In the genomic region with DNA sequence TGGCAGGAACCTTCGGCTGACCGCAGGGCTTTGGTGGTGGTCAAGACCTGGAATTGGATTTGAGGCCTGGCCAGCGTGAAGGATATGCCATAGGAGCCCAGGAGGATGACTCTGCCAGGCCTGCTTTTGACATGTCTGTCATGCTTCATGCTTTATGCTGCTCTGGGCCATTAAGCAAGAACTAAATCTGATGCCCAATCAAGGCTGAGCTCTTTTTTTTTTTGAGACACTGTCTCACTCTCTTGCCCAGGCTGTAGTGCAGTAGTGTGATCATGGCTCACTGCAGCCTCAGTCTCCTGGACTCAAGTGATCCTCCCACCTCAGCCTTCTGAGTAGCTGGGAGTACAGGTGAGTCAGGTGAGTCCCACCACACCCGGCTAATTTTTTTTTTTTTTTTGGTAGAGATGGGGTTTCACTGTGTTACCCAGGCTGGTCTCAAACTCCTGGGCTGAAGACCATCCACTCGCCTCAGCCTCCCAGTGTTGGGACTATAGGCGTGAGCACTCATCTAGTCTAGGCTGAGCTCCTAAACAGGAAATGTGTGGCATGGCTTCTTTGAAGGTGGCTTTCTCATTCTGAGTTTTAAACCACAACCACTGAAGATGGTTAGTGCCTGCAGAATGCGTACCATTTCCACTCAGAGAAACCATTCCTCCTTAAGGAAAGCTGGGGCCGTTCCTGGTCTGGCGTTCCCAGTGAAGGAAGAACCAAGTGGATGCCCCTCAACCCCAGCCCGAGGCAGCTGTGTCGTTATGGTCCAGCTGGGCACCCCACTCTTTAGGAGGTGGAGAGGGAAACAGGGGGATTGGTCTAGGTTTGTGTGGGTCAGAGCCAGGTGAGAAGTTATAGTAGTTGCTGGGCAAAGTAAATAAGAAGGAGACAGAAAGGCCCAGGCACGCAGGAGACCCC, we compare ENCODE assay signal across 1 cellular context.
TF ChIP-seq lines count a peak whose summit lies in the region.

No MANE protein-coding gene starts in this region.

TF ChIP-seq in GM12878, 131 proteins besides CTCF, POLR2A, EP300 and RAD21 (continued from another document and continues in another):
- TF ChIP-seq, protein P1, sequence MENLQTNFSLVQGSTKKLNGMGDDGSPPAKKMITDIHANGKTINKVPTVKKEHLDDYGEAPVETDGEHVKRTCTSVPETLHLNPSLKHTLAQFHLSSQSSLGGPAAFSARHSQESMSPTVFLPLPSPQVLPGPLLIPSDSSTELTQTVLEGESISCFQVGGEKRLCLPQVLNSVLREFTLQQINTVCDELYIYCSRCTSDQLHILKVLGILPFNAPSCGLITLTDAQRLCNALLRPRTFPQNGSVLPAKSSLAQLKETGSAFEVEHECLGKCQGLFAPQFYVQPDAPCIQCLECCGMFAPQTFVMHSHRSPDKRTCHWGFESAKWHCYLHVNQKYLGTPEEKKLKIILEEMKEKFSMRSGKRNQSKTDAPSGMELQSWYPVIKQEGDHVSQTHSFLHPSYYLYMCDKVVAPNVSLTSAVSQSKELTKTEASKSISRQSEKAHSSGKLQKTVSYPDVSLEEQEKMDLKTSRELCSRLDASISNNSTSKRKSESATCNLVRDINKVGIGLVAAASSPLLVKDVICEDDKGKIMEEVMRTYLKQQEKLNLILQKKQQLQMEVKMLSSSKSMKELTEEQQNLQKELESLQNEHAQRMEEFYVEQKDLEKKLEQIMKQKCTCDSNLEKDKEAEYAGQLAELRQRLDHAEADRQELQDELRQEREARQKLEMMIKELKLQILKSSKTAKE (IDR thresholded peaks at IDR 0.05; ENCODE audit: low read depth, poor library complexity, severe bottlenecking), result no peak
- TF ChIP-seq RCOR1 (conservative IDR thresholded peaks at IDR 0.05; ENCODE audit: low read depth, low read length) (no peak; the same call in 1 of the 2 replicates), SMAD5 (IDR thresholded peaks at IDR 0.05; ENCODE audit: low read depth) (no peak), ZBED1 (IDR thresholded peaks at IDR 0.05; ENCODE audit: borderline replicate concordance) (0 out of 2 replicates have a peak, but pooled peaks have one; percentile 34), FOXK2 (IDR thresholded peaks at IDR 0.05) (no peak), RB1 (IDR thresholded peaks at IDR 0.05; ENCODE audit: borderline replicate concordance) (no peak), SREBF2 (IDR thresholded peaks at IDR 0.05; ENCODE audit: low read length) (no peak), NRF1 (conservative IDR thresholded peaks at IDR 0.05; ENCODE audit: low read depth, low read length) (no peak), MYB (IDR thresholded peaks at IDR 0.05; ENCODE audit: borderline replicate concordance, low read depth, low read length) (no peak), BCL11A (IDR thresholded peaks at IDR 0.05; ENCODE audit: low read depth, low read length) (peak; percentile 70; the same call in 1 of the 2 replicates), GABPA (IDR thresholded peaks at IDR 0.05; ENCODE audit: low read depth) (no peak), NBN (IDR thresholded peaks at IDR 0.05) (peak; percentile 61; the same call in 1 of the 2 replicates), ZSCAN29 (IDR thresholded peaks at IDR 0.05) (no peak), ZNF687 (IDR thresholded peaks at IDR 0.05) (peak; percentile 47), SMAD1 (IDR thresholded peaks at IDR 0.05; ENCODE audit: low read depth, partially characterized antibody) (no peak), CUX1 (IDR thresholded peaks at IDR 0.05; ENCODE audit: insufficient replicate concordance, low read depth, low read length) (no peak)
- TF ChIP-seq, protein P2, sequence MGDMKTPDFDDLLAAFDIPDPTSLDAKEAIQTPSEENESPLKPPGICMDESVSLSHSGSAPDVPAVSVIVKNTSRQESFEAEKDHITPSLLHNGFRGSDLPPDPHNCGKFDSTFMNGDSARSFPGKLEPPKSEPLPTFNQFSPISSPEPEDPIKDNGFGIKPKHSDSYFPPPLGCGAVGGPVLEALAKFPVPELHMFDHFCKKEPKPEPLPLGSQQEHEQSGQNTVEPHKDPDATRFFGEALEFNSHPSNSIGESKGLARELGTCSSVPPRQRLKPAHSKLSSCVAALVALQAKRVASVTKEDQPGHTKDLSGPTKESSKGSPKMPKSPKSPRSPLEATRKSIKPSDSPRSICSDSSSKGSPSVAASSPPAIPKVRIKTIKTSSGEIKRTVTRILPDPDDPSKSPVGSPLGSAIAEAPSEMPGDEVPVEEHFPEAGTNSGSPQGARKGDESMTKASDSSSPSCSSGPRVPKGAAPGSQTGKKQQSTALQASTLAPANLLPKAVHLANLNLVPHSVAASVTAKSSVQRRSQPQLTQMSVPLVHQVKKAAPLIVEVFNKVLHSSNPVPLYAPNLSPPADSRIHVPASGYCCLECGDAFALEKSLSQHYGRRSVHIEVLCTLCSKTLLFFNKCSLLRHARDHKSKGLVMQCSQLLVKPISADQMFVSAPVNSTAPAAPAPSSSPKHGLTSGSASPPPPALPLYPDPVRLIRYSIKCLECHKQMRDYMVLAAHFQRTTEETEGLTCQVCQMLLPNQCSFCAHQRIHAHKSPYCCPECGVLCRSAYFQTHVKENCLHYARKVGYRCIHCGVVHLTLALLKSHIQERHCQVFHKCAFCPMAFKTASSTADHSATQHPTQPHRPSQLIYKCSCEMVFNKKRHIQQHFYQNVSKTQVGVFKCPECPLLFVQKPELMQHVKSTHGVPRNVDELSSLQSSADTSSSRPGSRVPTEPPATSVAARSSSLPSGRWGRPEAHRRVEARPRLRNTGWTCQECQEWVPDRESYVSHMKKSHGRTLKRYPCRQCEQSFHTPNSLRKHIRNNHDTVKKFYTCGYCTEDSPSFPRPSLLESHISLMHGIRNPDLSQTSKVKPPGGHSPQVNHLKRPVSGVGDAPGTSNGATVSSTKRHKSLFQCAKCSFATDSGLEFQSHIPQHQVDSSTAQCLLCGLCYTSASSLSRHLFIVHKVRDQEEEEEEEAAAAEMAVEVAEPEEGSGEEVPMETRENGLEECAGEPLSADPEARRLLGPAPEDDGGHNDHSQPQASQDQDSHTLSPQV (IDR thresholded peaks at IDR 0.05), result no peak
- TF ChIP-seq, protein P3, sequence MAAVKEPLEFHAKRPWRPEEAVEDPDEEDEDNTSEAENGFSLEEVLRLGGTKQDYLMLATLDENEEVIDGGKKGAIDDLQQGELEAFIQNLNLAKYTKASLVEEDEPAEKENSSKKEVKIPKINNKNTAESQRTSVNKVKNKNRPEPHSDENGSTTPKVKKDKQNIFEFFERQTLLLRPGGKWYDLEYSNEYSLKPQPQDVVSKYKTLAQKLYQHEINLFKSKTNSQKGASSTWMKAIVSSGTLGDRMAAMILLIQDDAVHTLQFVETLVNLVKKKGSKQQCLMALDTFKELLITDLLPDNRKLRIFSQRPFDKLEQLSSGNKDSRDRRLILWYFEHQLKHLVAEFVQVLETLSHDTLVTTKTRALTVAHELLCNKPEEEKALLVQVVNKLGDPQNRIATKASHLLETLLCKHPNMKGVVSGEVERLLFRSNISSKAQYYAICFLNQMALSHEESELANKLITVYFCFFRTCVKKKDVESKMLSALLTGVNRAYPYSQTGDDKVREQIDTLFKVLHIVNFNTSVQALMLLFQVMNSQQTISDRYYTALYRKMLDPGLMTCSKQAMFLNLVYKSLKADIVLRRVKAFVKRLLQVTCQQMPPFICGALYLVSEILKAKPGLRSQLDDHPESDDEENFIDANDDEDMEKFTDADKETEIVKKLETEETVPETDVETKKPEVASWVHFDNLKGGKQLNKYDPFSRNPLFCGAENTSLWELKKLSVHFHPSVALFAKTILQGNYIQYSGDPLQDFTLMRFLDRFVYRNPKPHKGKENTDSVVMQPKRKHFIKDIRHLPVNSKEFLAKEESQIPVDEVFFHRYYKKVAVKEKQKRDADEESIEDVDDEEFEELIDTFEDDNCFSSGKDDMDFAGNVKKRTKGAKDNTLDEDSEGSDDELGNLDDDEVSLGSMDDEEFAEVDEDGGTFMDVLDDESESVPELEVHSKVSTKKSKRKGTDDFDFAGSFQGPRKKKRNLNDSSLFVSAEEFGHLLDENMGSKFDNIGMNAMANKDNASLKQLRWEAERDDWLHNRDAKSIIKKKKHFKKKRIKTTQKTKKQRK (IDR thresholded peaks at IDR 0.05; ENCODE audit: low read depth, low read length), result no peak
- TF ChIP-seq, protein P4, sequence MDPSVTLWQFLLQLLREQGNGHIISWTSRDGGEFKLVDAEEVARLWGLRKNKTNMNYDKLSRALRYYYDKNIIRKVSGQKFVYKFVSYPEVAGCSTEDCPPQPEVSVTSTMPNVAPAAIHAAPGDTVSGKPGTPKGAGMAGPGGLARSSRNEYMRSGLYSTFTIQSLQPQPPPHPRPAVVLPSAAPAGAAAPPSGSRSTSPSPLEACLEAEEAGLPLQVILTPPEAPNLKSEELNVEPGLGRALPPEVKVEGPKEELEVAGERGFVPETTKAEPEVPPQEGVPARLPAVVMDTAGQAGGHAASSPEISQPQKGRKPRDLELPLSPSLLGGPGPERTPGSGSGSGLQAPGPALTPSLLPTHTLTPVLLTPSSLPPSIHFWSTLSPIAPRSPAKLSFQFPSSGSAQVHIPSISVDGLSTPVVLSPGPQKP (IDR thresholded peaks at IDR 0.05; ENCODE audit: low read depth, low read length), result no peak
- TF ChIP-seq, protein P5, sequence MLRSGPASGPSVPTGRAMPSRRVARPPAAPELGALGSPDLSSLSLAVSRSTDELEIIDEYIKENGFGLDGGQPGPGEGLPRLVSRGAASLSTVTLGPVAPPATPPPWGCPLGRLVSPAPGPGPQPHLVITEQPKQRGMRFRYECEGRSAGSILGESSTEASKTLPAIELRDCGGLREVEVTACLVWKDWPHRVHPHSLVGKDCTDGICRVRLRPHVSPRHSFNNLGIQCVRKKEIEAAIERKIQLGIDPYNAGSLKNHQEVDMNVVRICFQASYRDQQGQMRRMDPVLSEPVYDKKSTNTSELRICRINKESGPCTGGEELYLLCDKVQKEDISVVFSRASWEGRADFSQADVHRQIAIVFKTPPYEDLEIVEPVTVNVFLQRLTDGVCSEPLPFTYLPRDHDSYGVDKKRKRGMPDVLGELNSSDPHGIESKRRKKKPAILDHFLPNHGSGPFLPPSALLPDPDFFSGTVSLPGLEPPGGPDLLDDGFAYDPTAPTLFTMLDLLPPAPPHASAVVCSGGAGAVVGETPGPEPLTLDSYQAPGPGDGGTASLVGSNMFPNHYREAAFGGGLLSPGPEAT (IDR thresholded peaks at IDR 0.05; ENCODE audit: low read depth), result peak; percentile 77
